3 cellular contexts compared by ENCODE assay signal in the genomic region with DNA sequence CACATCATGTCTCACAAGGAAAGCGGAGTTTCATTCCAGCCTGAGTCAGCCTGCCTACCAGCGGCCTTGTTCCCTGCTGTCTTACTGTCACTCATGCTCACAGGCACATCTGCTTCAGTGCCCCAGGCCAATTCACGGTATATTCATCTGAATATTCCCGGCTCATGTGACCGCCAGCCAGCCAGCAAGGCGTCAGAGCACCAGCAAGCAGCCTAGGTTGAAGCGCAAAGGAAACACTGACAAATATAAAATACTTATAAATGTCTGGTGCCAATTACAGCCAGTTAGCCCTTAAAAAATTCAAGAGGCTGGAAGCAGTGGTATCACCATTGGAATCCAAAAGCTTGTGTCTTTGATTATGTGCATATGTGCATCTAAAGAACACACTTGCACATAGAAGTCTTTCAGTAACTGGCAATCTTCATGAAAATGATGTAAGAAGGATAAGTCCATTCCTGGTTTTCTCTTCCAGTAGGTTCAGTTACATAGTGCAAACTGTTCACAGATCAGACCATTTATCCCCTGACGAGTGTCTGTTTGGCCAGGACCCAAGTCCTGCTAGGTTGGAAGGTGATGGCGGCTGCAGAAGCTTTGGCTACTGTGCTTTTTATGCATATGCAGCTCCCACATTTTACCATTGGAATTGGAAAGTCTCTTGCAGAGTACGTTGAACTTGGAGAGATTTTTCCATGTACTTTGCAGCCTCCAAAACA.
TF ChIP-seq lines count a peak whose summit lies in the region.

No MANE protein-coding gene starts in this region.

TF ChIP-seq in IMR-90, 13 proteins besides CTCF, POLR2A, EP300 and RAD21:
- no peak for TF ChIP-seq RCOR1 (IDR thresholded peaks at IDR 0.05; ENCODE audit: insufficient replicate concordance, low read length)
- no peak for TF ChIP-seq CHD1 (IDR thresholded peaks at IDR 0.05; ENCODE audit: low read depth, low read length)
- no peak for TF ChIP-seq FOS (IDR thresholded peaks at IDR 0.05; ENCODE audit: low read depth, low read length)
- TF ChIP-seq CEBPB (IDR thresholded peaks at IDR 0.05; ENCODE audit: low read depth, low read length) = no peak
- TF ChIP-seq ELK1 (IDR thresholded peaks at IDR 0.05; ENCODE audit: borderline replicate concordance, low read depth, low read length) = no peak
- TF ChIP-seq BHLHE40 (IDR thresholded peaks at IDR 0.05; ENCODE audit: low read depth, low read length) = no peak
- TF ChIP-seq MXI1 (IDR thresholded peaks at IDR 0.05; ENCODE audit: borderline replicate concordance, low read depth, low read length) = no peak
TF ChIP-seq in IMR-90: peak in this region for 0.

TF ChIP-seq in SK-N-SH, 30 proteins besides CTCF, POLR2A, EP300 and RAD21:
- TF ChIP-seq IRF3 (IDR thresholded peaks at IDR 0.05; ENCODE audit: low read depth, low read length) (no peak), TEAD4 (IDR thresholded peaks at IDR 0.05; ENCODE audit: borderline replicate concordance, insufficient read depth) (no peak), NRF1 (IDR thresholded peaks at IDR 0.05; ENCODE audit: low read depth, low read length) (no peak), PBX3 (IDR thresholded peaks at IDR 0.05) (no peak), CHD2 (IDR thresholded peaks at IDR 0.05; ENCODE audit: low read length, partially characterized antibody) (no peak), EZH2phosphoT487 (IDR thresholded peaks at IDR 0.05; ENCODE audit: borderline replicate concordance, low read depth) (no peak), SIN3A (IDR thresholded peaks at IDR 0.05; ENCODE audit: borderline replicate concordance, low read depth, low read length) (no peak), MXI1 (IDR thresholded peaks at IDR 0.05; ENCODE audit: low read depth, low read length) (no peak)
- TF ChIP-seq, protein P1, sequence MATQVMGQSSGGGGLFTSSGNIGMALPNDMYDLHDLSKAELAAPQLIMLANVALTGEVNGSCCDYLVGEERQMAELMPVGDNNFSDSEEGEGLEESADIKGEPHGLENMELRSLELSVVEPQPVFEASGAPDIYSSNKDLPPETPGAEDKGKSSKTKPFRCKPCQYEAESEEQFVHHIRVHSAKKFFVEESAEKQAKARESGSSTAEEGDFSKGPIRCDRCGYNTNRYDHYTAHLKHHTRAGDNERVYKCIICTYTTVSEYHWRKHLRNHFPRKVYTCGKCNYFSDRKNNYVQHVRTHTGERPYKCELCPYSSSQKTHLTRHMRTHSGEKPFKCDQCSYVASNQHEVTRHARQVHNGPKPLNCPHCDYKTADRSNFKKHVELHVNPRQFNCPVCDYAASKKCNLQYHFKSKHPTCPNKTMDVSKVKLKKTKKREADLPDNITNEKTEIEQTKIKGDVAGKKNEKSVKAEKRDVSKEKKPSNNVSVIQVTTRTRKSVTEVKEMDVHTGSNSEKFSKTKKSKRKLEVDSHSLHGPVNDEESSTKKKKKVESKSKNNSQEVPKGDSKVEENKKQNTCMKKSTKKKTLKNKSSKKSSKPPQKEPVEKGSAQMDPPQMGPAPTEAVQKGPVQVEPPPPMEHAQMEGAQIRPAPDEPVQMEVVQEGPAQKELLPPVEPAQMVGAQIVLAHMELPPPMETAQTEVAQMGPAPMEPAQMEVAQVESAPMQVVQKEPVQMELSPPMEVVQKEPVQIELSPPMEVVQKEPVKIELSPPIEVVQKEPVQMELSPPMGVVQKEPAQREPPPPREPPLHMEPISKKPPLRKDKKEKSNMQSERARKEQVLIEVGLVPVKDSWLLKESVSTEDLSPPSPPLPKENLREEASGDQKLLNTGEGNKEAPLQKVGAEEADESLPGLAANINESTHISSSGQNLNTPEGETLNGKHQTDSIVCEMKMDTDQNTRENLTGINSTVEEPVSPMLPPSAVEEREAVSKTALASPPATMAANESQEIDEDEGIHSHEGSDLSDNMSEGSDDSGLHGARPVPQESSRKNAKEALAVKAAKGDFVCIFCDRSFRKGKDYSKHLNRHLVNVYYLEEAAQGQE (IDR thresholded peaks at IDR 0.05; ENCODE audit: low read depth, low read length) = no peak

TF ChIP-seq in HepG2, 621 proteins besides CTCF, POLR2A, EP300 and RAD21:
- TF ChIP-seq BCL6 (CRISPR knock-in tag; IDR thresholded peaks at IDR 0.05) = 0 out of 2 replicates have a peak, but pooled peaks have one; percentile 9
- TF ChIP-seq PRDM15 (CRISPR knock-in tag; IDR thresholded peaks at IDR 0.05) = peak; percentile 69; the same call in 1 of the 2 replicates
- no peak for TF ChIP-seq ZNF501 (CRISPR knock-in tag; IDR thresholded peaks at IDR 0.05)
TF ChIP-seq in HepG2: peak in this region for 2.
